Comparison of ENCODE assay signal across 8 cellular contexts in genomic region chr14:102363182-102363952, GRCh38. TPM values are rescaled to one million over a fixed set of nuclear protein-coding genes. Genes with fewer than 3 reads are reported as not detected.
DNase-seq lines count a peak whose midpoint lies in the region; ATAC-seq and TF ChIP-seq lines count a peak whose summit lies in the region.

No MANE protein-coding gene starts in this region.

- CTCF ChIA-PET in CD4-positive, alpha-beta T cell (lab: Charles Lee), result no interaction called here

- POLR2A ChIA-PET in CD4-positive, alpha-beta T cell (lab: Charles Lee), result interaction anchor here (1.9 kb wide), 1 partner anchor 43 kb away, joined by 17 read pairs; the partner anchor contains the start of gene ZNF839

- H3K4me1 Mint-ChIP-seq in CD4-positive, alpha-beta T cell (ENCODE audit: low read depth), result peaks cover 21% of the 10 kb centered on the region
- H3K4me1 Mint-ChIP-seq in memory B cell, result peaks cover 28% of the 10 kb centered on the region

- ATAC-seq in CD4-positive, alpha-beta T cell (ENCODE audit: poor library complexity), result peak; percentile 5
- ATAC-seq in GM19372 (IDR thresholded peaks at IDR 0.05; ENCODE audit: low read depth, unreplicated experiment), result peak; percentile 3
- peak; percentile 12 for ATAC-seq in HG03460 (IDR thresholded peaks at IDR 0.05; ENCODE audit: unreplicated experiment)
- peak; percentile 13 for ATAC-seq in memory B cell (ENCODE audit: low read depth)

- H3K27me3 Mint-ChIP-seq in CD4-positive, alpha-beta T cell, result no peaks in the 10 kb centered on the region
- H3K27me3 Mint-ChIP-seq in memory B cell, result no peaks in the 10 kb centered on the region

- H3K9me3 ChIP-seq in CD4-positive, alpha-beta T cell (ENCODE audit: control insufficient read depth, low read length), result no peaks in the 10 kb centered on the region

- H3K4me3 Mint-ChIP-seq in CD4-positive, alpha-beta T cell, result no peak overlapping the region
- H3K4me3 Mint-ChIP-seq in memory B cell, result no peak overlapping the region

- no peaks in the 10 kb centered on the region for H3K27me3 ChIP-seq in CD4-positive, alpha-beta T cell (ENCODE audit: control insufficient read depth, insufficient read depth, low read length)

- H3K36me3 Mint-ChIP-seq in CD4-positive, alpha-beta T cell (ENCODE audit: low read depth), result peaks cover 29% of the 10 kb centered on the region
- peaks cover 3% of the 10 kb centered on the region for H3K36me3 Mint-ChIP-seq in memory B cell

- H3K27ac Mint-ChIP-seq in CD4-positive, alpha-beta T cell, result no peak overlapping the region
- no peak overlapping the region for H3K27ac Mint-ChIP-seq in memory B cell

- H3K27ac ChIP-seq in CD4-positive, alpha-beta T cell (ENCODE audit: low read depth, low read length), result peak overlapping the region; percentile 74

- intact Hi-C loops in CD4-positive, alpha-beta T cell (cut with DNase I, micrococcal nuclease), result loop anchor here (2.0 to 10.0 kb wide), 8 partner anchors 45 to 1201 kb away; partner anchors contain the start of genes BAG5 (in 1 of the 2), COA8 (in 1 of the 2), DYNC1H1 (in 1 of the 2) and EIF5 (in 1 of the 2)

- DNase-seq in CD4-positive, alpha-beta T cell, result peak in 3 of 10 experiments; percentile 6 to 39 (median 9)
- DNase-seq in T1000 (lab: John Stamatoyannopoulos, UW), result peak; percentile 39
- peak; percentile 6 for DNase-seq in effector CD4-positive, alpha-beta T cell
- DNase-seq in memory B cell (ENCODE audit: low spot score in 2 of 2), result no peak
- peak in 4 of 6 experiments; percentile 33 to 47 (median 39) for DNase-seq in stimulated activated naive CD4-positive, alpha-beta T cell (lab: John Stamatoyannopoulos, UW)
- no peak for DNase-seq in DMS153 treated with DMSO at 0.1 percent for 48 hours (lab: John Stamatoyannopoulos, UW; ENCODE audit: unreplicated experiment)

- H3K9me3 Mint-ChIP-seq in CD4-positive, alpha-beta T cell, result no peaks in the 10 kb centered on the region
- no peaks in the 10 kb centered on the region for H3K9me3 Mint-ChIP-seq in memory B cell

- TF ChIP-seq CTCF in CD4-positive, alpha-beta T cell (IDR thresholded peaks at IDR 0.05), result no peak

RNA-seq across cellular contexts. Expression of gene TECPR2, which starts 0.6 kb away (rescaled TPM):
- 1 to 10 TPM; 5.0 to 5.4 TPM for total RNA-seq in CD4-positive, alpha-beta T cell

RNA-seq across cellular contexts. Expression of gene CINP, which starts 0.7 kb away (rescaled TPM):
- total RNA-seq in CD4-positive, alpha-beta T cell, result 10 to 100 TPM; 12.6 to 14.5 TPM

RNA-seq across cellular contexts. Expression of gene ZNF839, which starts 43.8 kb away (rescaled TPM):
- 10 to 100 TPM; 25.4 to 28.1 TPM for total RNA-seq in CD4-positive, alpha-beta T cell

RNA-seq across cellular contexts. Expression of gene MOK, which starts 58.4 kb away (rescaled TPM):
- total RNA-seq in CD4-positive, alpha-beta T cell, result 1 to 10 TPM; 2.3 to 2.5 TPM

Comparison
In these comparisons a context has a peak if more than half of its experiments do, and no peak if none do; other contexts are left out.
1. DNase-seq: peak in T1000 (single experiment), effector CD4-positive, alpha-beta T cell (single experiment) and stimulated activated naive CD4-positive, alpha-beta T cell (4 of 6); none in memory B cell (0 of 2) and DMS153 treated with DMSO at 0.1 percent for 48 hours (single experiment).
2. Peak in every context shown above with its lines, with median percentiles within 50 percentile points of each other: ATAC-seq.